12 cellular contexts compared by ENCODE assay signal in genomic region chr12:2265461-2266167, GRCh38.
A peak's percentile ranks its signal among the peaks of the same experiment; 100 is the strongest.
DNase-seq lines count a peak whose midpoint lies in the region; ATAC-seq and TF ChIP-seq lines count a peak whose summit lies in the region.
"Had no signal": no experiment of that assay in that cellular context is flagged by ENCODE, and none has a peak within 500 bp of the region (broad histone marks: within the 10 kb centered on the region; RNA-seq: fewer than 3 reads in every experiment).

No MANE protein-coding gene starts in this region.

- ATAC-seq in Right ventricle myocardium inferior (no peak), lower lobe of right lung (no peak), GM19035 (IDR thresholded peaks at IDR 0.05; ENCODE audit: unreplicated experiment) (no peak)
- ATAC-seq: activated naive CD4-positive, alpha-beta T cell treated with anti-CD3 and anti-CD28 coated beads, Interleukin-2, amount 50 U/mL, for 72 hours; foreskin keratinocyte had no signal

- intact Hi-C loops in cardiac septum (cut with DNase I), result no loop called here
- intact Hi-C loops in Right ventricle myocardium inferior (cut with DNase I), result no loop called here
- intact Hi-C loops in lower lobe of right lung (cut with DNase I), result no loop called here
- intact Hi-C loops in vagina (cut with DNase I), result loop anchor here (10.0 kb wide), 1 partner anchor 101 kb away; no protein-coding TSS in a partner anchor

- TF ChIP-seq CTCF in cardiac fibroblast (IDR thresholded peaks at IDR 0.05; ENCODE audit: low read depth, low read length), result no peak
- TF ChIP-seq CTCF in lower lobe of right lung (IDR thresholded peaks at IDR 0.05), result no peak
- TF ChIP-seq CTCF in vagina (IDR thresholded peaks at IDR 0.05), result no peak

- H3K9me3 ChIP-seq in lower lobe of right lung, result no peaks in the 10 kb centered on the region
- H3K9me3 ChIP-seq in vagina, result no peaks in the 10 kb centered on the region

- no peaks in the 10 kb centered on the region for H3K36me3 ChIP-seq in lower lobe of right lung
- no peaks in the 10 kb centered on the region for H3K36me3 ChIP-seq in vagina

- H3K27me3 ChIP-seq in lower lobe of right lung (ENCODE audit: low read depth) (peaks cover 7% of the 10 kb centered on the region), vagina (no peaks in the 10 kb centered on the region)

- peaks cover 15% of the 10 kb centered on the region for H3K4me1 ChIP-seq in lower lobe of right lung
- H3K4me1 ChIP-seq in vagina, result peaks cover 50% of the 10 kb centered on the region
- H3K4me1 ChIP-seq: foreskin keratinocyte had no signal

- H3K27ac ChIP-seq in lower lobe of right lung (peak overlapping the region; percentile 9), vagina (peak overlapping the region; percentile 62)
- H3K27ac ChIP-seq: foreskin keratinocyte had no signal

- H3K4me3 ChIP-seq in cardiac fibroblast (replicated peaks in 1 of 2; ENCODE audit: low read depth in 2 of 2, low read length in 2 of 2), result no peak overlapping the region
- H3K4me3 ChIP-seq in lower lobe of right lung, result no peak overlapping the region
- no peak overlapping the region for H3K4me3 ChIP-seq in vagina

- DNase-seq in cardiac septum (ENCODE audit: low spot score) (peak; percentile 15), Right ventricle myocardium inferior (ENCODE audit: missing footprints) (no peak), cardiac fibroblast (ENCODE audit: low read depth in 2 of 2) (peak; percentile 69 to 86), lower lobe of right lung (no peak), vagina (ENCODE audit: extremely low spot score in 2 of 2) (no peak), NCI-H526 (lab: John Stamatoyannopoulos, UW) (no peak), NCI-H69 (lab: John Stamatoyannopoulos, UW) (no peak)
- DNase-seq: activated CD8-positive, alpha-beta memory T cell treated with anti-CD3 and anti-CD28 coated beads, Interleukin-2, amount 50 U/mL, for 4 hours; foreskin keratinocyte; NCI-H2171 had no signal

- TF ChIP-seq POLR2A in vagina (IDR thresholded peaks at IDR 0.05), result no peak

Comparison
In these comparisons a context has a peak if more than half of its experiments do, and no peak if none do; other contexts are left out.
1. DNase-seq: peak in cardiac septum (single experiment) and cardiac fibroblast (2 of 2); none in Right ventricle myocardium inferior (single experiment), lower lobe of right lung (single experiment), vagina (0 of 2), NCI-H526 (0 of 2) and NCI-H69 (single experiment).